Comparison of ENCODE assay signal across 26 cellular contexts in the genomic region with DNA sequence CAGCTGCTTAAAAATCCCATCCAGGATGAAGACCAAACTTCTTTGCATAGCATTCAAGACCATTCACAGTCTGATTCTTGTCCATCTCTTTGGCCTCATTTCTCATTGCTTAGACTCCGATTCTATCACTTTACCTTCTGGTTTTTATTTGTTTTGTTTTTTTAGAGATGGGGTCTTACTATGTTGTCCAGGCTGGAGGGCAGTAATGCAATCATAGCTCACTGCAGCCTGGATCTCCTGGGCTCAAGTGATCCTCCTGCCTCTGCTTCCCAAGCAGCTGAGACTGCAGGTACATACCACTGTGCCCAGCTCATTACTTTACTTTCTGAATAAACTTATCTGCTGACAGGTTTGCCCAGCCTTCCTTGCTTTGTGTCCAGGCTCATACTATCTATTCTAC.
"Had no signal": no experiment of that assay in that cellular context is flagged by ENCODE, and none has a peak within 500 bp of the region (broad histone marks: within the 10 kb centered on the region; RNA-seq: fewer than 3 reads in every experiment).

No MANE protein-coding gene starts in this region.

- H3K9me3 Mint-ChIP-seq: activated CD4-positive, alpha-beta memory T cell treated with anti-CD3 and anti-CD28 coated beads, Interleukin-2, amount 10 ng/mL, durations not matched to agents 7 days and 5 days; activated CD4-positive, alpha-beta T cell treated with anti-CD3 and anti-CD28 coated beads, Interleukin-2, amount 10 ng/mL, durations not matched to agents 7 days and 5 days; activated naive CD4-positive, alpha-beta T cell treated with anti-CD3 and anti-CD28 coated beads for 36 hours; activated naive CD4-positive, alpha-beta T cell treated with anti-CD3 and anti-CD28 coated beads, Interleukin-2, amount 50 U/mL, for 24 hours; activated naive CD8-positive, alpha-beta T cell treated with anti-CD3 and anti-CD28 coated beads for 36 hours; activated naive CD8-positive, alpha-beta T cell treated with anti-CD3 and anti-CD28 coated beads, Interleukin-2, amount 50 U/mL, for 24 hours; activated T-helper 1 cell treated with anti-CD3 and anti-CD28 coated beads, Interleukin-12 subunit alpha, Interleukin-12 subunit beta, Interleukin-2, Interleukin-4 antibody, amounts not matched to agents 30 ng/mL and 10 ng/mL and 1 ng/mL, durations not matched to agents 14 hours and 24 hours and 36 hours; activated T-helper 2 cell treated with anti-CD3 and anti-CD28 coated beads, Interferon-gamma antibody, Interleukin-2, Interleukin-4, amounts not matched to agents 10 μg/mL and 5 μg/mL and 100 μg/mL, durations not matched to agents 14 hours and 24 hours and 36 hours; brain had no signal

- DNase-seq: activated CD4-positive, alpha-beta memory T cell treated with anti-CD3 and anti-CD28 coated beads, Interleukin-2, amount 10 ng/mL, durations not matched to agents 7 days and 5 days; activated CD4-positive, alpha-beta T cell treated with anti-CD3 and anti-CD28 coated beads for 1 hour; activated CD4-positive, alpha-beta T cell treated with anti-CD3 and anti-CD28 coated beads, Interleukin-2, amount 50 U/mL, for 4 hours; activated CD8-positive, alpha-beta memory T cell treated with anti-CD3 and anti-CD28 coated beads, Interleukin-2, amount 10 ng/mL, durations not matched to agents 7 days and 5 days; activated CD8-positive, alpha-beta memory T cell treated with anti-CD3 and anti-CD28 coated beads, Interleukin-2, amount 50 U/mL, for 4 hours; activated effector memory CD4-positive, alpha-beta T cell treated with anti-CD3 and anti-CD28 coated beads, Interleukin-2, amount 50 U/mL, for 16 hours; activated naive CD4-positive, alpha-beta T cell treated with anti-CD3 and anti-CD28 coated beads for 36 hours; activated naive CD8-positive, alpha-beta T cell treated with anti-CD3 and anti-CD28 coated beads for 36 hours; activated naive CD8-positive, alpha-beta T cell treated with anti-CD3 and anti-CD28 coated beads, Interleukin-2, amount 50 U/mL, for 24 hours; activated T-cell treated with anti-CD3 and anti-CD28 coated beads, Interleukin-2, amount 50 U/mL, for 1 hour; activated T-cell treated with anti-CD3 and anti-CD28 coated beads, Interleukin-2, amount 50 U/mL, for 48 hours; cerebellar nuclear complex; colonic mucosa; effector CD8-positive, alpha-beta T cell; head of caudate nucleus; T-helper 2 cell had no signal

- H3K27ac ChIP-seq: ascending aorta, breast epithelium, cardiac muscle cell, colonic mucosa had no signal

- H3K4me1 ChIP-seq: breast epithelium, colonic mucosa had no signal

- H3K4me3 Mint-ChIP-seq: activated CD4-positive, alpha-beta memory T cell treated with anti-CD3 and anti-CD28 coated beads, Interleukin-2, amount 10 ng/mL, durations not matched to agents 7 days and 5 days; activated CD4-positive, alpha-beta T cell treated with anti-CD3 and anti-CD28 coated beads, Interleukin-2, amount 10 ng/mL, durations not matched to agents 7 days and 5 days; activated CD8-positive, alpha-beta memory T cell treated with anti-CD3 and anti-CD28 coated beads, Interleukin-2, amount 10 ng/mL, durations not matched to agents 7 days and 5 days; activated naive CD4-positive, alpha-beta T cell treated with anti-CD3 and anti-CD28 coated beads for 36 hours; activated naive CD4-positive, alpha-beta T cell treated with anti-CD3 and anti-CD28 coated beads, Interleukin-2, amount 50 U/mL, for 24 hours; activated naive CD8-positive, alpha-beta T cell treated with anti-CD3 and anti-CD28 coated beads for 36 hours; activated naive CD8-positive, alpha-beta T cell treated with anti-CD3 and anti-CD28 coated beads, Interleukin-2, amount 50 U/mL, for 24 hours; activated T-helper 1 cell treated with anti-CD3 and anti-CD28 coated beads, Interleukin-12 subunit alpha, Interleukin-12 subunit beta, Interleukin-2, Interleukin-4 antibody, amounts not matched to agents 30 ng/mL and 10 ng/mL and 1 ng/mL, durations not matched to agents 14 hours and 24 hours and 36 hours; brain had no signal

- H3K36me3 Mint-ChIP-seq: activated CD8-positive, alpha-beta memory T cell treated with anti-CD3 and anti-CD28 coated beads, Interleukin-2, amount 10 ng/mL, durations not matched to agents 7 days and 5 days; activated naive CD4-positive, alpha-beta T cell treated with anti-CD3 and anti-CD28 coated beads, Interleukin-2, amount 50 U/mL, for 24 hours; activated naive CD8-positive, alpha-beta T cell treated with anti-CD3 and anti-CD28 coated beads for 36 hours had no signal

- H3K9me3 ChIP-seq: ascending aorta, breast epithelium, colonic mucosa had no signal

- H3K27ac Mint-ChIP-seq: activated CD4-positive, alpha-beta memory T cell treated with anti-CD3 and anti-CD28 coated beads, Interleukin-2, amount 10 ng/mL, durations not matched to agents 7 days and 5 days; activated CD4-positive, alpha-beta T cell treated with anti-CD3 and anti-CD28 coated beads, Interleukin-2, amount 10 ng/mL, durations not matched to agents 7 days and 5 days; activated CD8-positive, alpha-beta memory T cell treated with anti-CD3 and anti-CD28 coated beads, Interleukin-2, amount 10 ng/mL, durations not matched to agents 7 days and 5 days; activated naive CD4-positive, alpha-beta T cell treated with anti-CD3 and anti-CD28 coated beads for 36 hours; activated naive CD4-positive, alpha-beta T cell treated with anti-CD3 and anti-CD28 coated beads, Interleukin-2, amount 50 U/mL, for 24 hours; activated naive CD8-positive, alpha-beta T cell treated with anti-CD3 and anti-CD28 coated beads for 36 hours; activated naive CD8-positive, alpha-beta T cell treated with anti-CD3 and anti-CD28 coated beads, Interleukin-2, amount 50 U/mL, for 24 hours; activated T-helper 1 cell treated with anti-CD3 and anti-CD28 coated beads, Interleukin-12 subunit alpha, Interleukin-12 subunit beta, Interleukin-2, Interleukin-4 antibody, amounts not matched to agents 30 ng/mL and 10 ng/mL and 1 ng/mL, durations not matched to agents 14 hours and 24 hours and 36 hours; brain had no signal

- H3K4me1 Mint-ChIP-seq: brain had no signal

- FAIRE-seq: frontal cortex had no signal

- H3K27me3 ChIP-seq: ascending aorta, cardiac muscle cell, colonic mucosa had no signal

- H3K36me3 ChIP-seq: ascending aorta, breast epithelium, cardiac muscle cell, colonic mucosa had no signal

- ATAC-seq: activated CD8-positive, alpha-beta memory T cell treated with anti-CD3 and anti-CD28 coated beads, Interleukin-2, amount 10 ng/mL, durations not matched to agents 7 days and 5 days; activated naive CD8-positive, alpha-beta T cell treated with anti-CD3 and anti-CD28 coated beads, Interleukin-2, amount 50 U/mL, for 24 hours; esophagus mucosa had no signal

- H3K27me3 Mint-ChIP-seq: activated CD4-positive, alpha-beta memory T cell treated with anti-CD3 and anti-CD28 coated beads, Interleukin-2, amount 10 ng/mL, durations not matched to agents 7 days and 5 days; activated CD4-positive, alpha-beta T cell treated with anti-CD3 and anti-CD28 coated beads, Interleukin-2, amount 10 ng/mL, durations not matched to agents 7 days and 5 days; activated CD8-positive, alpha-beta memory T cell treated with anti-CD3 and anti-CD28 coated beads, Interleukin-2, amount 10 ng/mL, durations not matched to agents 7 days and 5 days; activated naive CD4-positive, alpha-beta T cell treated with anti-CD3 and anti-CD28 coated beads, Interleukin-2, amount 50 U/mL, for 24 hours; activated naive CD8-positive, alpha-beta T cell treated with anti-CD3 and anti-CD28 coated beads for 36 hours; activated naive CD8-positive, alpha-beta T cell treated with anti-CD3 and anti-CD28 coated beads, Interleukin-2, amount 50 U/mL, for 24 hours; brain had no signal

- H3K4me3 ChIP-seq: ascending aorta, breast epithelium, cardiac muscle cell, colonic mucosa had no signal
